Comparison of ENCODE assay signal across 12 cellular contexts in the genomic region with DNA sequence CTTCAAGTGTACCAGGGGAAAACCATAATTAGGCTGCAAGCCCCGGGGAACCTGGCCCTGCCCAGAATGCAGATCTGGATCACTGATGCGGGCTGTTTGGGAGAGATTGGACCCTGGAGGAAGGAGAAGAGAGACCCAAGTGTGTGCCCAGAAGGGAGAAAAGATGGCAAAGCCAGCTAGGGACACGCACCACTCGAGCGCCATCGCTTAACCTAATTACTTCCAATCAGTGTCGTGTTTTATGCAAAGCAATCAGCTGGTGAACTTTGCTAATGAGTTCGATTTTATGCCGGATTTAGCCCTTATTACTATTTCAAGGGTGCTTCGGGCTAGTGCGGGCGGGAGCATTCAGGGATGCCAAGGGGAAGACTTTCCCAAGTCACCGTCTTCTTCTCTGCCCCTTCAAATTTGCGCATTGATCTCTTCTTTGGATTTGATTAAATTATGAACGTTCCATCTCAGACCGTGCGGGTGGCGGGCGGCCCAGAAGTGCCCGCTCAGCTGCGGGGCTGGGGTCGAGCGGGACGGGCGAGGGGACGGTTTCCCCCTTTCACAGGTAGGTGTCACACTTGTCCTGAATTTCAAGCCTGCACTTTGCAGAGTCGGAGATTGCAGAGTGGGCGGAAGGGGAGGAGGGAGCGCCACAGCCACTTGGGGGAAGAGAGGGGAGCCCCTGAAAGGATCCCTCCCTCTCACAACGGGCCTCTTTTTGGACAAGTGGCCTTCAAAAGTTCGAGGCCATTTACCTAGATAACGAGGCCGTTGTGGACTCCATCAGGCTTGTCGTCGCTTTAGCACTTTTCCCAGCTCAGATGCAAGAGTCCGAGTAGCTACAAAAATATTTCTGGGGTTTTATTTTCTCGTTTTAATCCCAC. TPM values are rescaled to one million over a fixed set of nuclear protein-coding genes. Genes with fewer than 3 reads are reported as not detected.
DNase-seq lines count a peak whose midpoint lies in the region; TF ChIP-seq lines count a peak whose summit lies in the region.
"Had no signal": no experiment of that assay in that cellular context is flagged by ENCODE, and none has a peak within 500 bp of the region (broad histone marks: within the 10 kb centered on the region; RNA-seq: fewer than 3 reads in every experiment).

No MANE protein-coding gene starts in this region.

- H3K4me1 Mint-ChIP-seq in T-helper 1 cell treated with Interleukin-12 subunit alpha and Interleukin-12 subunit beta and Interleukin-4 antibody, amounts not matched to agents 30 μg/mL and 1 μg/mL, for 36 hours (ENCODE audit: low read depth): peaks cover 22% of the 10 kb centered on the region
- H3K4me1 Mint-ChIP-seq in progenitor cell of endocrine pancreas (ENCODE audit: low read depth): peaks cover 15% of the 10 kb centered on the region

- H3K36me3 Mint-ChIP-seq in T-helper 1 cell treated with Interleukin-12 subunit alpha and Interleukin-12 subunit beta and Interleukin-4 antibody, amounts not matched to agents 30 μg/mL and 1 μg/mL, for 36 hours (ENCODE audit: low read depth): peaks cover 5% of the 10 kb centered on the region
- no peaks in the 10 kb centered on the region for H3K36me3 Mint-ChIP-seq in progenitor cell of endocrine pancreas (ENCODE audit: insufficient read depth)

- peak overlapping the region; percentile 24 for H3K4me3 ChIP-seq in fibroblast of mammary gland (ENCODE audit: control insufficient read depth, low read depth, low read length)
- H3K4me3 ChIP-seq: SJCRH30 had no signal

- DNase-seq in T-helper 1 cell (no peak), NCI-H748 treated with DMSO at 0.1 percent for 48 hours (lab: John Stamatoyannopoulos, UW) (peak; percentile 9), fibroblast of mammary gland (ENCODE audit: low read depth) (no peak), progenitor cell of endocrine pancreas (ENCODE audit: low spot score, unreplicated experiment) (peak; percentile 34), NCI-H774 (lab: John Stamatoyannopoulos, UW) (no peak), DMS153 (lab: John Stamatoyannopoulos, UW) (no peak)
- DNase-seq in stimulated activated CD4-positive, alpha-beta T cell treated with anti-CD3 and anti-CD28 coated beads, Interleukin-1b, Interleukin-23, amount 100 ng/mL, for 48 hours: no peak
- DNase-seq: activated naive CD4-positive, alpha-beta T cell treated with anti-CD3 and anti-CD28 coated beads, Interleukin-2, amount 50 U/mL, for 16 hours; hippocampal formation; NCI-H1105 had no signal

- TF ChIP-seq CTCF in fibroblast of mammary gland (conservative IDR thresholded peaks at IDR 0.05; ENCODE audit: control insufficient read depth, insufficient read depth, low read depth, low read length) (no peak), progenitor cell of endocrine pancreas (IDR thresholded peaks at IDR 0.05; ENCODE audit: unreplicated experiment) (peak; percentile 58)

- H3K27me3 Mint-ChIP-seq in T-helper 1 cell treated with Interleukin-12 subunit alpha and Interleukin-12 subunit beta and Interleukin-4 antibody, amounts not matched to agents 30 μg/mL and 1 μg/mL, for 36 hours (ENCODE audit: low read depth): peaks cover 85% of the 10 kb centered on the region
- peaks cover 75% of the 10 kb centered on the region for H3K27me3 Mint-ChIP-seq in progenitor cell of endocrine pancreas

- H3K27ac Mint-ChIP-seq in T-helper 1 cell treated with Interleukin-12 subunit alpha and Interleukin-12 subunit beta and Interleukin-4 antibody, amounts not matched to agents 30 μg/mL and 1 μg/mL, for 36 hours: peak overlapping the region; percentile 55
- peak overlapping the region; percentile 82 for H3K27ac Mint-ChIP-seq in progenitor cell of endocrine pancreas

- H3K9me3 Mint-ChIP-seq in T-helper 1 cell treated with Interleukin-12 subunit alpha and Interleukin-12 subunit beta and Interleukin-4 antibody, amounts not matched to agents 30 μg/mL and 1 μg/mL, for 36 hours: peaks cover 4% of the 10 kb centered on the region
- H3K9me3 Mint-ChIP-seq in progenitor cell of endocrine pancreas (ENCODE audit: low read depth): no peaks in the 10 kb centered on the region

- peak overlapping the region; percentile 42 for H3K4me3 Mint-ChIP-seq in T-helper 1 cell treated with Interleukin-12 subunit alpha and Interleukin-12 subunit beta and Interleukin-4 antibody, amounts not matched to agents 30 μg/mL and 1 μg/mL, for 36 hours
- H3K4me3 Mint-ChIP-seq in progenitor cell of endocrine pancreas (ENCODE audit: low read depth): no peak overlapping the region

RNA-seq across cellular contexts. Expression of a gene that starts 4.1 kb away (rescaled TPM):
- total RNA-seq in progenitor cell of endocrine pancreas: 1.2 and 1.6 TPM in 2 replicates

Comparison
In these comparisons a context has a peak if more than half of its experiments do, and no peak if none do; other contexts are left out.
1. DNase-seq: peak in NCI-H748 treated with DMSO at 0.1 percent for 48 hours (single experiment) and progenitor cell of endocrine pancreas (single experiment); none in T-helper 1 cell (0 of 5), fibroblast of mammary gland (single experiment), NCI-H774 (single experiment), DMS153 (single experiment) and stimulated activated CD4-positive, alpha-beta T cell treated with anti-CD3 and anti-CD28 coated beads, Interleukin-1b, Interleukin-23, amount 100 ng/mL, for 48 hours (single experiment).